8 cellular contexts compared by ENCODE assay signal in genomic region chr7:44259547-44260457, GRCh38. TPM values are rescaled to one million over a fixed set of nuclear protein-coding genes. Genes with fewer than 3 reads are reported as not detected.
DNase-seq lines count a peak whose midpoint lies in the region; ATAC-seq, FAIRE-seq and TF ChIP-seq lines count a peak whose summit lies in the region.

No MANE protein-coding gene starts in this region.

- 82 to 87% methylated on average over 18 of the region's 18 CpGs for WGBS in sigmoid colon, 2 donors
- WGBS in small intestine, 3 donors: 69 to 91% (median 82%) methylated on average over 18 of the region's 18 CpGs

- H3K9me3 ChIP-seq in sigmoid colon (no peaks in the 10 kb centered on the region), small intestine (ENCODE audit: control insufficient read depth, low read depth) (no peaks in the 10 kb centered on the region)

- peaks cover 39% of the 10 kb centered on the region for H3K4me1 Mint-ChIP-seq in activated naive CD8-positive, alpha-beta T cell treated with anti-CD3 and anti-CD28 coated beads for 36 hours

- peaks cover 0 to 17% (median 0%) of the 10 kb centered on the region in 3 donors for H3K27me3 ChIP-seq in sigmoid colon
- no peaks in the 10 kb centered on the region for H3K27me3 ChIP-seq in small intestine (ENCODE audit: control insufficient read depth in 2 of 2, insufficient read depth in 2 of 2, low read length in 2 of 2)

- no peaks in the 10 kb centered on the region for H3K9me3 Mint-ChIP-seq in activated naive CD8-positive, alpha-beta T cell treated with anti-CD3 and anti-CD28 coated beads for 36 hours

- H3K4me3 ChIP-seq in sigmoid colon (no peak overlapping the region), small intestine (ENCODE audit: low read depth in 1 of 2, low read length in 2 of 2) (no peak overlapping the region)

- H3K27ac ChIP-seq in sigmoid colon: peak overlapping the region; percentile 19 to 69 (median 36)
- H3K27ac ChIP-seq in small intestine (ENCODE audit: low read depth in 1 of 2, low read length in 1 of 2): peak overlapping the region in 1 of 2 donors; percentile 47

- peaks cover 3% of the 10 kb centered on the region for H3K36me3 Mint-ChIP-seq in activated naive CD8-positive, alpha-beta T cell treated with anti-CD3 and anti-CD28 coated beads for 36 hours

- TF ChIP-seq POLR2A in GM12892 (IDR thresholded peaks at IDR 0.05; ENCODE audit: low read depth, low read length) (no peak), sigmoid colon (IDR thresholded peaks at IDR 0.05) (no peak)

- FAIRE-seq in GM12892 (lab: Jason Lieb, UNC) (peak; percentile 44), small intestine (lab: Jason Lieb, UNC) (no peak)

- H3K27me3 Mint-ChIP-seq in activated naive CD8-positive, alpha-beta T cell treated with anti-CD3 and anti-CD28 coated beads for 36 hours: no peaks in the 10 kb centered on the region

- H3K4me3 Mint-ChIP-seq in activated naive CD8-positive, alpha-beta T cell treated with anti-CD3 and anti-CD28 coated beads for 36 hours: no peak overlapping the region

- DNase-seq in GM12892 (ENCODE audit: insufficient read length): no peak
- no peak for DNase-seq in activated naive CD8-positive, alpha-beta T cell treated with anti-CD3 and anti-CD28 coated beads for 36 hours
- DNase-seq in glomerular visceral epithelial cell (ENCODE audit: extremely low spot score): peak; percentile 56
- DNase-seq in sigmoid colon: peak; percentile 84
- DNase-seq in small intestine: no peak
- no peak for DNase-seq in SIG-M5 treated with dmso at 0.1 percent for 504 hours (lab: John Stamatoyannopoulos, UW; ENCODE audit: unreplicated experiment)

- H3K36me3 ChIP-seq in sigmoid colon (no peaks in the 10 kb centered on the region), small intestine (ENCODE audit: control insufficient read depth in 2 of 2, insufficient read depth in 2 of 2, low read length in 2 of 2) (no peaks in the 10 kb centered on the region)

- intact Hi-C loops in sigmoid colon (cut with DNase I): no loop called here

- peaks cover 0 to 26% (median 20%) of the 10 kb centered on the region in 4 donors for H3K4me1 ChIP-seq in sigmoid colon
- H3K4me1 ChIP-seq in small intestine (ENCODE audit: control insufficient read depth in 2 of 2, insufficient read depth in 1 of 2, low read depth in 1 of 2, low read length in 1 of 2): no peaks in the 10 kb centered on the region

- peak overlapping the region; percentile 72 for H3K27ac Mint-ChIP-seq in activated naive CD8-positive, alpha-beta T cell treated with anti-CD3 and anti-CD28 coated beads for 36 hours

- no peak for TF ChIP-seq EP300 in sigmoid colon (IDR thresholded peaks at IDR 0.05)

- ATAC-seq in GM18517 (IDR thresholded peaks at IDR 0.05; ENCODE audit: unreplicated experiment) (no peak), HG03521 (IDR thresholded peaks at IDR 0.05; ENCODE audit: unreplicated experiment) (no peak)

- TF ChIP-seq CTCF in sigmoid colon (IDR thresholded peaks at IDR 0.05): no peak

RNA-seq across cellular contexts. Expression of gene YKT6, which starts 59.0 kb away (rescaled TPM):
- polyA plus RNA-seq in GM12892 (2012; ENCODE audit: missing spikeins): 37.2 TPM
- 10 to 100 TPM; 74.9 to 75.9 TPM for total RNA-seq in activated naive CD8-positive, alpha-beta T cell treated with anti-CD3 and anti-CD28 coated beads for 36 hours
- total RNA-seq in sigmoid colon: 10 to 100 TPM; 39.2 to 50.1 (median 44.5) TPM
- polyA plus RNA-seq in sigmoid colon: 10 to 100 TPM; 63.1 to 95.5 (median 73.3) TPM
- polyA plus RNA-seq in small intestine: 10 to 100 TPM; 60.4 to 73.7 (median 68.1) TPM

Comparison
In these comparisons a context has a peak if more than half of its experiments do, and no peak if none do; other contexts are left out.
1. DNase-seq: peak in glomerular visceral epithelial cell (single experiment) and sigmoid colon (single experiment); none in GM12892 (single experiment), activated naive CD8-positive, alpha-beta T cell treated with anti-CD3 and anti-CD28 coated beads for 36 hours (single experiment), small intestine (single experiment) and SIG-M5 treated with dmso at 0.1 percent for 504 hours (single experiment).